8 cellular contexts compared by ENCODE assay signal in genomic region chr3:39406368-39407258, GRCh38. TPM values are rescaled to one million over a fixed set of nuclear protein-coding genes. Genes with fewer than 3 reads are reported as not detected.
A peak's percentile ranks its signal among the peaks of the same experiment; 100 is the strongest.
DNase-seq lines count a peak whose midpoint lies in the region; ATAC-seq lines count a peak whose summit lies in the region.

Gene RPSA, plus strand, starts transcription at chr3:39406720. Its CDS starts 934 bp downstream, at chr3:39407654.

- peak within 1 kb of the TSS in 1 of 2 experiments; percentile 96 for H3K23ac ChIP-seq in mesenchymal stem cell (ENCODE audit: low read length in 2 of 2)

- CTCF ChIA-PET in activated CD8-positive, alpha-beta memory T cell treated with anti-CD3 and anti-CD28 coated beads, Interleukin-2, amount 10 ng/mL, durations not matched to agents 7 days and 5 days (lab: Charles Lee), result interaction anchor here (0.7 to 5.0 kb wide), 13 partner anchors 9 to 407 kb away, joined by 3 to 42 read pairs (median 7); no protein-coding TSS in a partner anchor

- WGBS in mesenchymal stem cell, result under 1% methylated on average over 63 of the region's 63 CpGs

- peaks cover 48% of the 10 kb centered on the region for H3K4me1 Mint-ChIP-seq in activated CD8-positive, alpha-beta memory T cell treated with anti-CD3 and anti-CD28 coated beads, Interleukin-2, amount 10 ng/mL, durations not matched to agents 7 days and 5 days

- H3K4ac ChIP-seq in mesenchymal stem cell (ENCODE audit: low read depth in 1 of 2, low read length in 2 of 2), result peak within 1 kb of the TSS; percentile 86 to 99

- no peak within 1 kb of the TSS for H2BK5ac ChIP-seq in mesenchymal stem cell (ENCODE audit: low read depth, low read length, poor library complexity, severe bottlenecking)

- H3K9me3 ChIP-seq in HUES48 (ENCODE audit: control insufficient read depth, insufficient read depth, low read length) (no peaks in the 10 kb centered on the region), NT2/D1 (ENCODE audit: insufficient read depth, low read length) (no peaks in the 10 kb centered on the region), endocrine pancreas (ENCODE audit: control insufficient read depth, low read length) (no peaks in the 10 kb centered on the region), mesenchymal stem cell (ENCODE audit: control insufficient read depth, low read length) (no peaks in the 10 kb centered on the region)

- peak; percentile 93 for ATAC-seq in GM21390 (IDR thresholded peaks at IDR 0.05; ENCODE audit: unreplicated experiment)
- peak; percentile 91 for ATAC-seq in activated CD8-positive, alpha-beta memory T cell treated with anti-CD3 and anti-CD28 coated beads, Interleukin-2, amount 10 ng/mL, durations not matched to agents 7 days and 5 days

- H3K36me3 ChIP-seq in HUES48 (ENCODE audit: control insufficient read depth, insufficient read depth, low read length) (peaks cover 46% of the 10 kb centered on the region), NT2/D1 (ENCODE audit: insufficient read depth, insufficient read length, low read length) (peaks cover 46% of the 10 kb centered on the region), endocrine pancreas (ENCODE audit: control insufficient read depth, insufficient read depth, low read length) (peaks cover 3% of the 10 kb centered on the region), mesenchymal stem cell (ENCODE audit: control insufficient read depth in 1 of 2, insufficient read depth in 2 of 2, low read depth in 1 of 2, low read length in 2 of 2) (peaks cover 30 to 39% of the 10 kb centered on the region in 2 experiments)

- peak within 1 kb of the TSS; percentile 75 for H2AK5ac ChIP-seq in mesenchymal stem cell (ENCODE audit: low read length, severe bottlenecking)

- H3K14ac ChIP-seq in mesenchymal stem cell (ENCODE audit: low read length in 2 of 2), result no peak within 1 kb of the TSS

- H3K79me1 ChIP-seq in mesenchymal stem cell (replicated peaks; ENCODE audit: low read length, poor library complexity, severe bottlenecking), result peaks cover 11% of the 10 kb centered on the region

- H2AFZ ChIP-seq in mesenchymal stem cell (ENCODE audit: low read depth, low read length), result peak within 1 kb of the TSS; percentile 79

- H3K4me2 ChIP-seq in mesenchymal stem cell (ENCODE audit: low read length, poor library complexity, severe bottlenecking), result peak within 1 kb of the TSS; percentile 79

- peak within 1 kb of the TSS; percentile 92 for H3K27ac ChIP-seq in HUES48 (ENCODE audit: low read depth, low read length)
- H3K27ac ChIP-seq in mesenchymal stem cell (ENCODE audit: low read length, poor library complexity, severe bottlenecking), result peak within 1 kb of the TSS; percentile 91

- H3K9ac ChIP-seq in HUES48 (ENCODE audit: low read depth, low read length), result peak within 1 kb of the TSS; percentile 96
- peak within 1 kb of the TSS; percentile 97 for H3K9ac ChIP-seq in NT2/D1 (ENCODE audit: insufficient read length, low read depth)
- peak within 1 kb of the TSS; percentile 74 for H3K9ac ChIP-seq in endocrine pancreas (ENCODE audit: control insufficient read depth, insufficient read depth, low read length)
- H3K9ac ChIP-seq in mesenchymal stem cell (ENCODE audit: low read length), result peak within 1 kb of the TSS; percentile 99

- peak within 1 kb of the TSS; percentile 94 for H4K8ac ChIP-seq in mesenchymal stem cell (ENCODE audit: low read length)

- peak within 1 kb of the TSS; percentile 15 for H2BK120ac ChIP-seq in mesenchymal stem cell (ENCODE audit: low read depth, low read length)

- H2BK15ac ChIP-seq in mesenchymal stem cell (ENCODE audit: low read depth, poor library complexity, severe bottlenecking), result no peak within 1 kb of the TSS

- H3K27me3 Mint-ChIP-seq in activated CD8-positive, alpha-beta memory T cell treated with anti-CD3 and anti-CD28 coated beads, Interleukin-2, amount 10 ng/mL, durations not matched to agents 7 days and 5 days, result no peaks in the 10 kb centered on the region

- peaks cover 41% of the 10 kb centered on the region for H3K36me3 Mint-ChIP-seq in activated CD8-positive, alpha-beta memory T cell treated with anti-CD3 and anti-CD28 coated beads, Interleukin-2, amount 10 ng/mL, durations not matched to agents 7 days and 5 days

- peak within 1 kb of the TSS; percentile 91 for H3K27ac Mint-ChIP-seq in activated CD8-positive, alpha-beta memory T cell treated with anti-CD3 and anti-CD28 coated beads, Interleukin-2, amount 10 ng/mL, durations not matched to agents 7 days and 5 days

- no peaks in the 10 kb centered on the region for H3K9me3 Mint-ChIP-seq in activated CD8-positive, alpha-beta memory T cell treated with anti-CD3 and anti-CD28 coated beads, Interleukin-2, amount 10 ng/mL, durations not matched to agents 7 days and 5 days (ENCODE audit: low read depth)

- H3K4me1 ChIP-seq in HUES48 (ENCODE audit: control insufficient read depth, insufficient read depth, low read length) (peaks cover 27% of the 10 kb centered on the region), NT2/D1 (ENCODE audit: insufficient read depth, insufficient read length) (peaks cover 14% of the 10 kb centered on the region), endocrine pancreas (ENCODE audit: control insufficient read depth, insufficient read depth, low read length) (peaks cover 12% of the 10 kb centered on the region), mesenchymal stem cell (ENCODE audit: control insufficient read depth, insufficient read depth, low read depth, low read length) (peaks cover 13% of the 10 kb centered on the region)

- DNase-seq in D341Med (ENCODE audit: low spot score), result peak; percentile 93
- peak; percentile 96 for DNase-seq in NT2/D1 (ENCODE audit: low read depth, low spot score)
- peak; percentile 98 for DNase-seq in activated CD8-positive, alpha-beta memory T cell treated with anti-CD3 and anti-CD28 coated beads, Interleukin-2, amount 10 ng/mL, durations not matched to agents 7 days and 5 days
- DNase-seq in mesenchymal stem cell, result peak; percentile 97
- peak; percentile 88 for DNase-seq in stimulated activated CD8-positive, alpha-beta memory T cell treated with anti-CD3 and anti-CD28 coated beads, Interleukin-12 subunit alpha, Interleukin-12 subunit beta, amount 100 ng/mL, for 4 hours (ENCODE audit: low read depth)

- H3K27me3 ChIP-seq in HUES48 (ENCODE audit: control insufficient read depth, insufficient read depth, low read length) (no peaks in the 10 kb centered on the region), NT2/D1 (ENCODE audit: insufficient read depth, insufficient read length) (no peaks in the 10 kb centered on the region), endocrine pancreas (ENCODE audit: control insufficient read depth, insufficient read depth, low read length) (no peaks in the 10 kb centered on the region), mesenchymal stem cell (ENCODE audit: control insufficient read depth in 1 of 2, insufficient read depth in 1 of 2, low read length in 2 of 2) (no peaks in the 10 kb centered on the region)

- H4K91ac ChIP-seq in mesenchymal stem cell (ENCODE audit: low read length), result peak within 1 kb of the TSS; percentile 91

- H3K4me3 Mint-ChIP-seq in activated CD8-positive, alpha-beta memory T cell treated with anti-CD3 and anti-CD28 coated beads, Interleukin-2, amount 10 ng/mL, durations not matched to agents 7 days and 5 days, result peak within 1 kb of the TSS; percentile 90

- H2BK12ac ChIP-seq in mesenchymal stem cell (ENCODE audit: low read length in 2 of 2), result no peak within 1 kb of the TSS

- H3K4me3 ChIP-seq in HUES48 (ENCODE audit: low read depth, low read length) (peak within 1 kb of the TSS; percentile 90), NT2/D1 (ENCODE audit: insufficient read length, low read depth) (peak within 1 kb of the TSS; percentile 91), endocrine pancreas (ENCODE audit: control insufficient read depth, insufficient read depth, low read length) (peak within 1 kb of the TSS; percentile 81), mesenchymal stem cell (ENCODE audit: insufficient read depth in 1 of 2, low read depth in 1 of 2, low read length in 2 of 2) (peak within 1 kb of the TSS; percentile 79 to 96)

- H3K18ac ChIP-seq in mesenchymal stem cell (ENCODE audit: low read depth in 1 of 2, low read length in 2 of 2), result peak within 1 kb of the TSS; percentile 91 to 97

RNA-seq across cellular contexts. Expression of gene RPSA, which starts in this region (rescaled TPM):
- total RNA-seq in activated CD8-positive, alpha-beta memory T cell treated with anti-CD3 and anti-CD28 coated beads, Interleukin-2, amount 10 ng/mL, durations not matched to agents 7 days and 5 days, result 1,000 to 10,000 TPM; 1,232 to 1,591 TPM
- 1,855 TPM for polyA plus RNA-seq in mesenchymal stem cell (2013, experiment 1 of 2)
- polyA plus RNA-seq in mesenchymal stem cell (2013, experiment 2 of 2), result 1,954 TPM

Comparison
In these comparisons a context has a peak if more than half of its experiments do, and no peak if none do; other contexts are left out.
1. Peak in every context shown above with its lines: DNase-seq, ATAC-seq, H3K4me3 ChIP-seq and H3K27ac ChIP-seq.